Comparison of ENCODE assay signal across 19 cellular contexts in the genomic region with DNA sequence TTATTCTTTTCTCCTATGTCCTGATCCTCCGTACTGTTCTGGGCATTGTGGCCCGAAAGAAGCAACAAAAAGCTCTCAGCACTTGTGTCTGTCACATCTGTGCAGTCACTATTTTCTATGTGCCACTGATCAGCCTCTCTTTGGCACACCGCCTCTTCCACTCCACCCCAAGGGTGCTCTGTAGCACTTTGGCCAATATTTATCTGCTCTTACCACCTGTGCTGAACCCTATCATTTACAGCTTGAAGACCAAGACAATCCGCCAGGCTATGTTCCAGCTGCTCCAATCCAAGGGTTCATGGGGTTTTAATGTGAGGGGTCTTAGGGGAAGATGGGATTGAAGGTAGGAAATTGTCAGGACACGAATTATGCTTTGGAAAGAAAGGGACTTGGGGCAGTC. TPM values are rescaled to one million over a fixed set of nuclear protein-coding genes. Genes with fewer than 3 reads are reported as not detected.
DNase-seq lines count a peak whose midpoint lies in the region; ATAC-seq and TF ChIP-seq lines count a peak whose summit lies in the region.
"Had no signal": no experiment of that assay in that cellular context is flagged by ENCODE, and none has a peak within 500 bp of the region (broad histone marks: within the 10 kb centered on the region; RNA-seq: fewer than 3 reads in every experiment).

No MANE protein-coding gene starts in this region.

- H3K27me3 ChIP-seq in brain microvascular endothelial cell (replicated peaks) = no peaks in the 10 kb centered on the region
- H3K27me3 ChIP-seq in vagina = no peaks in the 10 kb centered on the region
- H3K27me3 ChIP-seq: BE2C, Peyer's patch, SJSA1 had no signal

- H3K4me3 ChIP-seq in brain microvascular endothelial cell (ENCODE audit: low read depth, low read length) (no peak overlapping the region), vagina (no peak overlapping the region)
- H3K4me3 ChIP-seq: Peyer's patch, SJSA1 had no signal

- no peak for TF ChIP-seq POLR2A in vagina (IDR thresholded peaks at IDR 0.05)

- in situ Hi-C loops in brain microvascular endothelial cell (cut with HindIII; ENCODE audit: low pct_ligation_motif_present, low sequenced_read_pairs) = no loop called here

- peak; percentile 28 for DNase-seq in NCI-H748 (lab: John Stamatoyannopoulos, UW; ENCODE audit: unreplicated experiment)
- no peak for DNase-seq in NCI-H748 treated with DMSO at 0.1 percent for 48 hours (lab: John Stamatoyannopoulos, UW)
- peak; percentile 48 for DNase-seq in NCI-H510A treated with DMSO at 0.1 percent for 48 hours (lab: John Stamatoyannopoulos, UW)
- DNase-seq in brain microvascular endothelial cell = no peak
- no peak for DNase-seq in GM20000 (ENCODE audit: low spot score)
- DNase-seq in vagina (ENCODE audit: extremely low spot score in 2 of 2) = no peak
- DNase-seq: BE2C; CD4-positive, CD25-positive, alpha-beta regulatory T cell; NCI-H1694; NCI-H446; NK-92 treated with Interleukin-12 subunit alpha and Interleukin-12 subunit beta, amount 100 ng/mL, for 24 hours; Peyer's patch; T-helper 17 cell had no signal

- no peaks in the 10 kb centered on the region for H3K9me3 ChIP-seq in vagina
- H3K9me3 ChIP-seq: BE2C, Peyer's patch, SJSA1 had no signal

- H3K36me3 ChIP-seq in brain microvascular endothelial cell (replicated peaks) (no peaks in the 10 kb centered on the region), vagina (no peaks in the 10 kb centered on the region)
- H3K36me3 ChIP-seq: BE2C, Peyer's patch, SJSA1 had no signal

- no peaks in the 10 kb centered on the region for H3K4me1 ChIP-seq in vagina
- H3K4me1 ChIP-seq: BE2C, Peyer's patch, SJSA1 had no signal

- intact Hi-C loops in vagina (cut with DNase I) = no loop called here

- ATAC-seq in HG03097 (IDR thresholded peaks at IDR 0.05; ENCODE audit: low FRiP score, unreplicated experiment) (no peak), GM18519 (IDR thresholded peaks at IDR 0.05; ENCODE audit: low FRiP score, unreplicated experiment) (no peak)
- ATAC-seq: T-helper 17 cell had no signal

- TF ChIP-seq CTCF in brain microvascular endothelial cell (IDR thresholded peaks at IDR 0.05; ENCODE audit: low read depth, low read length, missing control alignments) = no peak
- no peak for TF ChIP-seq CTCF in GM20000 (IDR thresholded peaks at IDR 0.05; ENCODE audit: extremely low read depth, missing control alignments)
- no peak for TF ChIP-seq CTCF in vagina (IDR thresholded peaks at IDR 0.05)

- peak overlapping the region; percentile 54 for H3K27ac ChIP-seq in brain microvascular endothelial cell
- no peak overlapping the region for H3K27ac ChIP-seq in vagina
- H3K27ac ChIP-seq: Peyer's patch, SJSA1 had no signal

RNA-seq across cellular contexts. Expression of gene OR51T1, which starts 0.8 kb away (rescaled TPM):
- not detected for total RNA-seq in vagina
- total RNA-seq: A172; CD4-positive, CD25-positive, alpha-beta regulatory T cell; HT-29; M059J; Peyer's patch; SJSA1; T-helper 17 cell had no signal

RNA-seq across cellular contexts. Expression of gene OR51A7, which starts 21.0 kb away (rescaled TPM):
- total RNA-seq in vagina = not detected
- total RNA-seq: A172; CD4-positive, CD25-positive, alpha-beta regulatory T cell; HT-29; M059J; Peyer's patch; SJSA1; T-helper 17 cell had no signal

RNA-seq across cellular contexts. Expression of gene OR51S1, which starts 33.5 kb away (rescaled TPM):
- total RNA-seq in vagina = not detected
- total RNA-seq: A172; CD4-positive, CD25-positive, alpha-beta regulatory T cell; HT-29; M059J; Peyer's patch; SJSA1; T-helper 17 cell had no signal

RNA-seq across cellular contexts. Expression of gene OR51G2, which starts 36.6 kb away (rescaled TPM):
- not detected for total RNA-seq in vagina
- total RNA-seq: CD4-positive, CD25-positive, alpha-beta regulatory T cell; M059J; Peyer's patch; SJSA1; T-helper 17 cell had no signal

RNA-seq across cellular contexts. Expression of gene OR51G1, which starts 41.6 kb away (rescaled TPM):
- not detected for total RNA-seq in vagina
- total RNA-seq: A172; CD4-positive, CD25-positive, alpha-beta regulatory T cell; HT-29; M059J; Peyer's patch; SJSA1; T-helper 17 cell had no signal

Comparison
In these comparisons a context has a peak if more than half of its experiments do, and no peak if none do; other contexts are left out.
1. DNase-seq: peak in NCI-H748 (single experiment) and NCI-H510A treated with DMSO at 0.1 percent for 48 hours (single experiment); none in NCI-H748 treated with DMSO at 0.1 percent for 48 hours (single experiment), brain microvascular endothelial cell (single experiment), GM20000 (single experiment) and vagina (0 of 2).